ENCODE assay signal across 36 cellular contexts in the genomic region with DNA sequence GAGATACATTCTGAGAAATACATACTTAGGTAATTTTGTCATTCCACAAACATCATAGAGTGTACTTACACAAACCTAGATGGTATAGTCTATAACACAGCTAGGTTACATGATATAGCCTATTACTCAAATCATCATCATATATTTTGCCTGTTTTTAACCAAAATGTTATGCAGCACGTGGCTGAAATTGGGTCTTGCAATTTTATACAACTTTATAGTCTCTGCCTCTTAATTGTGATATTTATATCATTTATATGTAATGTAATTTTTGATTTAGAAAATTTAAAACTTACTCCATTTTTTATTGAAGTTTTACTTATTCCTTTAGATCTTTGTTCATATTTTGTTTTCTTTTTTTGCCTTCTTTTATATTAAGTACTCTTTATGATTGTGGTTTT.
"Had no signal": no experiment of that assay in that cellular context is flagged by ENCODE, and none has a peak within 500 bp of the region (broad histone marks: within the 10 kb centered on the region; RNA-seq: fewer than 3 reads in every experiment).

No MANE protein-coding gene starts in this region.

- H3K36me3 Mint-ChIP-seq: WTC11 had no signal

- H3K27me3 Mint-ChIP-seq: activated CD4-positive, alpha-beta memory T cell treated with anti-CD3 and anti-CD28 coated beads, Interleukin-2, amount 10 ng/mL, durations not matched to agents 7 days and 5 days; activated CD4-positive, alpha-beta T cell treated with anti-CD3 and anti-CD28 coated beads, Interleukin-2, amount 10 ng/mL, durations not matched to agents 7 days and 5 days; activated naive CD8-positive, alpha-beta T cell; activated T-helper 17 cell treated with anti-CD3 and anti-CD28 coated beads, Interleukin-2, amount 50 U/mL, for 72 hours; dendritic cell treated with granulocyte-macrophage colony-stimulating factor and Interleukin-4, amounts not matched to agents 40 ng/mL and 50 ng/mL, for 4 days; T-helper 17 cell had no signal

- H3K27me3 ChIP-seq: adrenal gland, ascending aorta, breast epithelium, cardiac muscle cell, dorsolateral prefrontal cortex, esophagus muscularis mucosa, foreskin keratinocyte, gastrocnemius medialis, heart left ventricle had no signal

- H3K4me1 Mint-ChIP-seq: activated CD4-positive, alpha-beta memory T cell treated with anti-CD3 and anti-CD28 coated beads, Interleukin-2, amount 10 ng/mL, durations not matched to agents 7 days and 5 days; activated CD4-positive, alpha-beta T cell treated with anti-CD3 and anti-CD28 coated beads, Interleukin-2, amount 10 ng/mL, durations not matched to agents 7 days and 5 days; activated T-helper 17 cell treated with anti-CD3 and anti-CD28 coated beads, Interleukin-2, amount 50 U/mL, for 72 hours; brain; endodermal cell; T-helper 17 cell; WTC11 had no signal

- H3K9me3 ChIP-seq: gastrocnemius medialis had no signal

- H3K27ac ChIP-seq: adrenal gland, ascending aorta, breast epithelium, cardiac muscle cell, coronary artery, dorsolateral prefrontal cortex, esophagus muscularis mucosa, foreskin keratinocyte, gastrocnemius medialis, heart left ventricle, VCaP had no signal

- H3K4me1 ChIP-seq: adrenal gland, ascending aorta, breast epithelium, esophagus muscularis mucosa, gastrocnemius medialis, heart left ventricle had no signal

- DNase-seq: activated CD4-positive, alpha-beta memory T cell treated with anti-CD3 and anti-CD28 coated beads, Interleukin-2, amount 10 ng/mL, durations not matched to agents 7 days and 5 days; activated CD4-positive, alpha-beta T cell treated with anti-CD3 and anti-CD28 coated beads for 1 hour; activated CD4-positive, alpha-beta T cell treated with anti-CD3 and anti-CD28 coated beads for 4 hours; activated CD4-positive, alpha-beta T cell treated with anti-CD3 and anti-CD28 coated beads, Interleukin-2, amount 10 ng/mL, durations not matched to agents 7 days and 5 days; activated CD4-positive, alpha-beta T cell treated with anti-CD3 and anti-CD28 coated beads, Interleukin-2, amount 50 U/mL, for 4 hours; activated effector memory CD4-positive, alpha-beta T cell treated with Interleukin-2 at 50 U/mL for 16 hours; activated gamma-delta T cell treated with Interleukin-2 at 50 U/mL for 16 hours; activated naive CD4-positive, alpha-beta T cell treated with anti-CD3 and anti-CD28 coated beads, Interleukin-2, amount 50 U/mL, for 16 hours; activated naive CD4-positive, alpha-beta T cell treated with Interleukin-2 at 50 U/mL for 16 hours; activated T-cell treated with anti-CD3 and anti-CD28 coated beads, Interleukin-2, amount 50 U/mL, for 4 hours; adrenal gland; central memory CD4-positive, alpha-beta T cell; cerebellar nuclear complex; dorsolateral prefrontal cortex; effector memory CD4-positive, alpha-beta T cell; endodermal cell; erythroblast; foreskin keratinocyte; gastrocnemius medialis; glutamatergic neuron; heart left ventricle; T-helper 1 cell; T-helper 17 cell; T1000 had no signal

- H3K27ac Mint-ChIP-seq: activated CD4-positive, alpha-beta memory T cell treated with anti-CD3 and anti-CD28 coated beads, Interleukin-2, amount 10 ng/mL, durations not matched to agents 7 days and 5 days; activated CD4-positive, alpha-beta T cell treated with anti-CD3 and anti-CD28 coated beads, Interleukin-2, amount 10 ng/mL, durations not matched to agents 7 days and 5 days; activated naive CD8-positive, alpha-beta T cell; activated T-helper 17 cell treated with anti-CD3 and anti-CD28 coated beads, Interleukin-2, amount 50 U/mL, for 72 hours; brain; dendritic cell treated with granulocyte-macrophage colony-stimulating factor and Interleukin-4, amounts not matched to agents 40 ng/mL and 50 ng/mL, for 4 days; endodermal cell; T-helper 17 cell; T-helper 2 cell treated with Interferon-gamma antibody and Interleukin-4, amounts not matched to agents 5 μg/mL and 100 μg/mL, for 36 hours; WTC11 had no signal

- H3K36me3 ChIP-seq: adrenal gland, ascending aorta, breast epithelium, cardiac muscle cell, esophagus muscularis mucosa, gastrocnemius medialis, heart left ventricle had no signal

- H3K4me3 ChIP-seq: adrenal gland, ascending aorta, breast epithelium, cardiac muscle cell, coronary artery, dorsolateral prefrontal cortex, esophagus muscularis mucosa, gastrocnemius medialis, heart left ventricle had no signal

- ATAC-seq: activated T-cell treated with anti-CD3 and anti-CD28 coated beads, Interleukin-2, amount 50 U/mL, for 4 hours; activated T-helper 17 cell treated with anti-CD3 and anti-CD28 coated beads, Interleukin-2, amount 50 U/mL, for 72 hours; foreskin keratinocyte; gastrocnemius medialis; heart left ventricle; T-helper 17 cell; WTC11 had no signal

- H3K4me3 Mint-ChIP-seq: activated CD4-positive, alpha-beta memory T cell treated with anti-CD3 and anti-CD28 coated beads, Interleukin-2, amount 10 ng/mL, durations not matched to agents 7 days and 5 days; activated CD4-positive, alpha-beta T cell treated with anti-CD3 and anti-CD28 coated beads, Interleukin-2, amount 10 ng/mL, durations not matched to agents 7 days and 5 days; activated naive CD8-positive, alpha-beta T cell; activated T-cell treated with anti-CD3 and anti-CD28 coated beads, Interleukin-2, amount 50 U/mL, for 4 hours; activated T-helper 17 cell treated with anti-CD3 and anti-CD28 coated beads, Interleukin-2, amount 50 U/mL, for 72 hours; brain; dendritic cell treated with granulocyte-macrophage colony-stimulating factor and Interleukin-4, amounts not matched to agents 40 ng/mL and 50 ng/mL, for 4 days; endodermal cell; T-helper 17 cell; T-helper 2 cell treated with Interferon-gamma antibody and Interleukin-4, amounts not matched to agents 5 μg/mL and 100 μg/mL, for 36 hours; WTC11 had no signal
